Comparison of ENCODE assay signal across 18 cellular contexts in the genomic region with DNA sequence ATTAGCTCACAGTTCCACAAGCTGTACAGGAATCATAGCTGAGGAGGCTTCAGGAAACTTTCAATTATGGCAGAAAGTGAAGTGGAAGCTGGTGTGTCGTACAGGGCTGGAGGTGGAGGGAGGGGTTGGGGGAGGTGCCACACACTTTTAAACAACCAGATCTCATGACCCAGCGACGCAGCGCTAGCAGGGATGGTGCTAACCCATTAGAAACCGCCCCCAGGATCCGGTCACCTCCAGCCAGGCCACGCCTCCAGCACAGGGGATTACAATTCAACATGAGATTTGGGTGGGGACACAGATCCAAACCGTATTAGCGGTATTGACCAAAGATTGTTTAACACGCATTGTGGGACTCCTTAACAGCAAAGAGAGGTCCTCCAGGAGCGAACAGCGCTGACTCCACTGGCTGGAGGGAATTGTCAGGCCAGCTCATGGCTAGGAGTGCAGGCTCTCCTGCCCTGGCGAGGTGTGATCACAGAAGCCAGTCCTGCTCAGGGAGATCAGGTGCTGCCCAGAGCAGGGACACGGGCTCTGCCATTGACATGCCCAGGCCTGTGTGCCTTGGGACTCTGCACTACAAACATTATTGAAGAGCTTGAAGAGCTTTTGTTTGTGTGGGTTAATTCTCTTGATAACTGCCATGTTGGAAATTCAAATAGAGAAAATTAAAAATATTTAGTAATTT.
"Had no signal": no experiment of that assay in that cellular context is flagged by ENCODE, and none has a peak within 500 bp of the region (broad histone marks: within the 10 kb centered on the region; RNA-seq: fewer than 3 reads in every experiment).

No MANE protein-coding gene starts in this region.

- H3K4me1 Mint-ChIP-seq: activated CD4-positive, alpha-beta T cell treated with anti-CD3 and anti-CD28 coated beads, Interleukin-2, amount 10 ng/mL, durations not matched to agents 7 days and 5 days; nephron had no signal

- H3K4me3 Mint-ChIP-seq: activated CD4-positive, alpha-beta T cell treated with anti-CD3 and anti-CD28 coated beads, Interleukin-2, amount 10 ng/mL, durations not matched to agents 7 days and 5 days; memory B cell; nephron; T-helper 17 cell had no signal

- DNase-seq: activated CD4-positive, alpha-beta T cell treated with anti-CD3 and anti-CD28 coated beads, Interleukin-2, amount 10 ng/mL, durations not matched to agents 7 days and 5 days; activated CD4-positive, CD25-positive, alpha-beta regulatory T cell; activated CD8-positive, alpha-beta memory T cell treated with anti-CD3 and anti-CD28 coated beads for 24 hours; activated naive CD4-positive, alpha-beta T cell treated with anti-CD3 and anti-CD28 coated beads, Interleukin-2, amount 50 U/mL, for 16 hours; amniotic stem cell; body of pancreas; esophagus squamous epithelium; foreskin fibroblast; heart left ventricle; left lung; pancreas; stimulated activated CD4-positive, alpha-beta T cell treated with anti-CD3 and anti-CD28 coated beads, Interleukin-4, amount 100 ng/mL, for 4 hours; T-helper 17 cell; tibial artery; uterus had no signal

- H3K27ac ChIP-seq: body of pancreas, heart left ventricle, left lung, pancreas, skin epidermis, tibial artery, uterus had no signal

- H3K27me3 ChIP-seq: body of pancreas, esophagus squamous epithelium, heart left ventricle, left lung, pancreas, tibial artery, uterus had no signal

- H3K4me3 ChIP-seq: body of pancreas, esophagus squamous epithelium, heart left ventricle, left lung, pancreas, skin epidermis, tibial artery, uterus had no signal

- H3K9me3 Mint-ChIP-seq: activated CD4-positive, alpha-beta T cell treated with anti-CD3 and anti-CD28 coated beads, Interleukin-2, amount 10 ng/mL, durations not matched to agents 7 days and 5 days; memory B cell had no signal

- H3K27me3 Mint-ChIP-seq: activated CD4-positive, alpha-beta T cell treated with anti-CD3 and anti-CD28 coated beads, Interleukin-2, amount 10 ng/mL, durations not matched to agents 7 days and 5 days; memory B cell; T-helper 17 cell had no signal

- H3K36me3 ChIP-seq: pancreas, uterus had no signal

- H3K27ac Mint-ChIP-seq: activated CD4-positive, alpha-beta T cell treated with anti-CD3 and anti-CD28 coated beads, Interleukin-2, amount 10 ng/mL, durations not matched to agents 7 days and 5 days; memory B cell; nephron; T-helper 17 cell had no signal
